In genomic region chr2:216633616-216634316, GRCh38 we compare ENCODE assay signal across 1 cellular context.
TF ChIP-seq lines count a peak whose summit lies in the region.

No MANE protein-coding gene starts in this region.

TF ChIP-seq in H1, 55 proteins besides CTCF, POLR2A, EP300 and RAD21:
- TF ChIP-seq CHD7 (IDR thresholded peaks at IDR 0.05; ENCODE audit: insufficient replicate concordance, low read length) (no peak), NANOG (IDR thresholded peaks at IDR 0.05; ENCODE audit: insufficient read depth, low read depth, low read length, poor library complexity, severe bottlenecking) (no peak), CHD1 (IDR thresholded peaks at IDR 0.05; ENCODE audit: low read depth, low read length) (no peak), KDM4A (IDR thresholded peaks at IDR 0.05; ENCODE audit: low read depth, low read length, severe bottlenecking) (peak; percentile 49), MAFK (IDR thresholded peaks at IDR 0.05; ENCODE audit: low read depth, low read length) (no peak), BRCA1 (IDR thresholded peaks at IDR 0.05; ENCODE audit: low read depth, low read length) (no peak), SP2 (IDR thresholded peaks at IDR 0.05; ENCODE audit: low read length) (no peak), HDAC6 (IDR thresholded peaks at IDR 0.05; ENCODE audit: low read depth, low read length) (no peak), CBX5 (IDR thresholded peaks at IDR 0.05; ENCODE audit: low read depth, low read length) (no peak), TAF7 (optimal IDR thresholded peaks at IDR 0.05; ENCODE audit: borderline replicate concordance, low read depth, low read length) (no peak), NRF1 (IDR thresholded peaks at IDR 0.05; ENCODE audit: low read depth, low read length) (no peak), CREB1 (IDR thresholded peaks at IDR 0.05) (no peak), RBBP5 (IDR thresholded peaks at IDR 0.05; ENCODE audit: borderline replicate concordance, low read depth, low read length) (0 out of 2 replicates have a peak, but pooled peaks have one; percentile 25), KDM5A (IDR thresholded peaks at IDR 0.05; ENCODE audit: low read length) (no peak), EZH2 (IDR thresholded peaks at IDR 0.05; ENCODE audit: low read depth, low read length, severe bottlenecking) (no peak), RXRA (IDR thresholded peaks at IDR 0.05; ENCODE audit: insufficient read depth, low read depth, low read length) (no peak), RFX5 (IDR thresholded peaks at IDR 0.05; ENCODE audit: borderline replicate concordance, low read depth, low read length) (no peak), JUN (IDR thresholded peaks at IDR 0.05; ENCODE audit: low read depth, low read length) (no peak), TEAD4 (IDR thresholded peaks at IDR 0.05; ENCODE audit: low read depth, low read length) (no peak), SRF (IDR thresholded peaks at IDR 0.05; ENCODE audit: low read depth, low read length) (no peak), SP4 (IDR thresholded peaks at IDR 0.05; ENCODE audit: low read length) (no peak), KDM1A (IDR thresholded peaks at IDR 0.05; ENCODE audit: borderline replicate concordance, low read length) (no peak), CHD2 (IDR thresholded peaks at IDR 0.05; ENCODE audit: low read length) (no peak), YY1 (IDR thresholded peaks at IDR 0.05; ENCODE audit: low read depth, low read length) (0 out of 2 replicates have a peak, but pooled peaks have one; percentile 5), BACH1 (IDR thresholded peaks at IDR 0.05; ENCODE audit: low read length) (no peak), SAP30 (IDR thresholded peaks at IDR 0.05; ENCODE audit: insufficient read depth, insufficient replicate concordance, low read length) (no peak), SUZ12 (IDR thresholded peaks at IDR 0.05; ENCODE audit: low read length) (no peak), RNF2 (IDR thresholded peaks at IDR 0.05; ENCODE audit: borderline replicate concordance, low read depth, low read length, missing control alignments, poor library complexity, severe bottlenecking) (no peak), HDAC2 (IDR thresholded peaks at IDR 0.05; ENCODE audit: borderline replicate concordance in 1 of 2, low read depth in 2 of 2, low read length in 2 of 2) (0 out of 4 replicates have a peak, but pooled peaks of 1 of the 2 experiments have one; percentile 67), CTBP2 (IDR thresholded peaks at IDR 0.05; ENCODE audit: borderline replicate concordance, insufficient read depth, insufficient read length, low read length) (no peak), USF2 (IDR thresholded peaks at IDR 0.05; ENCODE audit: low read length) (no peak), GABPA (IDR thresholded peaks at IDR 0.05; ENCODE audit: borderline replicate concordance, insufficient read depth, low read length) (no peak), SP1 (IDR thresholded peaks at IDR 0.05; ENCODE audit: low read depth, low read length) (no peak), PHF8 (conservative IDR thresholded peaks at IDR 0.05; ENCODE audit: low read depth, low read length) (peak; percentile 36; the same call in 1 of the 2 replicates), SIN3A (conservative IDR thresholded peaks at IDR 0.05 in 1 of 2, IDR thresholded peaks at IDR 0.05 in 1 of 2; ENCODE audit: low read depth in 1 of 2, low read length in 2 of 2) (no peak; a peak in 2 of 4 replicates), POU5F1 (IDR thresholded peaks at IDR 0.05; ENCODE audit: low read depth, low read length) (no peak), TBP (IDR thresholded peaks at IDR 0.05; ENCODE audit: low read depth, low read length) (no peak), JUND (IDR thresholded peaks at IDR 0.05; ENCODE audit: low read length) (no peak), FOSL1 (IDR thresholded peaks at IDR 0.05; ENCODE audit: insufficient read depth, low read depth, low read length) (no peak), SIX5 (IDR thresholded peaks at IDR 0.05; ENCODE audit: low read depth, low read length) (no peak), ZNF274 (IDR thresholded peaks at IDR 0.05; ENCODE audit: borderline replicate concordance, extremely low read depth, low read length) (no peak), POLR2AphosphoS5 (IDR thresholded peaks at IDR 0.05; ENCODE audit: low read depth, low read length) (peak; percentile 5; the same call in 1 of the 2 replicates)
- TF ChIP-seq, protein P1, sequence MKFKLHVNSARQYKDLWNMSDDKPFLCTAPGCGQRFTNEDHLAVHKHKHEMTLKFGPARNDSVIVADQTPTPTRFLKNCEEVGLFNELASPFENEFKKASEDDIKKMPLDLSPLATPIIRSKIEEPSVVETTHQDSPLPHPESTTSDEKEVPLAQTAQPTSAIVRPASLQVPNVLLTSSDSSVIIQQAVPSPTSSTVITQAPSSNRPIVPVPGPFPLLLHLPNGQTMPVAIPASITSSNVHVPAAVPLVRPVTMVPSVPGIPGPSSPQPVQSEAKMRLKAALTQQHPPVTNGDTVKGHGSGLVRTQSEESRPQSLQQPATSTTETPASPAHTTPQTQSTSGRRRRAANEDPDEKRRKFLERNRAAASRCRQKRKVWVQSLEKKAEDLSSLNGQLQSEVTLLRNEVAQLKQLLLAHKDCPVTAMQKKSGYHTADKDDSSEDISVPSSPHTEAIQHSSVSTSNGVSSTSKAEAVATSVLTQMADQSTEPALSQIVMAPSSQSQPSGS (IDR thresholded peaks at IDR 0.05; ENCODE audit: low read length) = no peak
- TF ChIP-seq, protein P2, sequence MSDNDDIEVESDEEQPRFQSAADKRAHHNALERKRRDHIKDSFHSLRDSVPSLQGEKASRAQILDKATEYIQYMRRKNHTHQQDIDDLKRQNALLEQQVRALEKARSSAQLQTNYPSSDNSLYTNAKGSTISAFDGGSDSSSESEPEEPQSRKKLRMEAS (IDR thresholded peaks at IDR 0.05) = no peak
TF ChIP-seq in H1: peak in this region for 6.
